8 cellular contexts compared by ENCODE assay signal in the genomic region with DNA sequence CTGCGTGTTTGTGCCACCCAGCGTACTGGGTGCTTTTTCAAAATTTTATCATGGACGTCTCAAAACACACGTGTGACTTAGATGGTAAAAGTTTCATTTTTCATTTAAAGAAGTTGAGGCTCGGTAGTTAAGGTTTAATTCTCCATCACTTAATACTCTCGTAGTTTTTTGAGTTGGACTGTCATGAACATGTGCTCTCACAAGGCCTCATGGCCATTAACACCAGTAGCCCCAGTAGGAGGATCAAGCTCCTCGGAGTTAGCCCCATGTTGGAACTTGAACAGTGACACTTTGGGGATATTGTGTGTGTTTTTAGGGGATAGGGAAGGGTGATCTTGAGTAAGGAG.
A peak's percentile ranks its signal among the peaks of the same experiment; 100 is the strongest.
DNase-seq lines count a peak whose midpoint lies in the region; TF ChIP-seq lines count a peak whose summit lies in the region.

No MANE protein-coding gene starts in this region.

- H3K9ac ChIP-seq in HUES48 (ENCODE audit: low read depth, low read length) (peak overlapping the region; percentile 80), muscle layer of colon (ENCODE audit: low read length) (peak overlapping the region; percentile 96)

- DNase-seq in AG09309 (ENCODE audit: low read depth), result no peak
- no peak for DNase-seq in cardiac fibroblast (ENCODE audit: low read depth in 2 of 2)
- DNase-seq in anterior cingulate cortex (lab: John Stamatoyannopoulos, UW), result no peak
- no peak for DNase-seq in effector CD8-positive, alpha-beta T cell (lab: John Stamatoyannopoulos, UW)
- no peak for DNase-seq in UCSD-AML1 (lab: John Stamatoyannopoulos, UW; ENCODE audit: unreplicated experiment)
- no peak for DNase-seq in SKM-1 (lab: John Stamatoyannopoulos, UW; ENCODE audit: unreplicated experiment)

- peak overlapping the region; percentile 72 for H3K27ac ChIP-seq in HUES48 (ENCODE audit: low read depth, low read length)
- peak overlapping the region; percentile 85 for H3K27ac ChIP-seq in muscle layer of colon (ENCODE audit: low read depth, low read length)

- peaks cover 9% of the 10 kb centered on the region; the same call in 1 of the 2 replicates for H3K27me3 ChIP-seq in HUES48 (ENCODE audit: control insufficient read depth, insufficient read depth, low read length)
- no peaks in the 10 kb centered on the region for H3K27me3 ChIP-seq in muscle layer of colon (ENCODE audit: control insufficient read depth in 1 of 2, insufficient read depth in 2 of 2, low read length in 2 of 2)

- peaks cover 4% of the 10 kb centered on the region for H3K4me1 ChIP-seq in HUES48 (ENCODE audit: control insufficient read depth, insufficient read depth, low read length)
- peaks cover 13% of the 10 kb centered on the region for H3K4me1 ChIP-seq in muscle layer of colon (ENCODE audit: insufficient read depth, low read length)

- H3K4me3 ChIP-seq in AG09309 (ENCODE audit: control insufficient read depth, low read depth, low read length) (peak overlapping the region; percentile 82), HUES48 (ENCODE audit: low read depth, low read length) (peak overlapping the region; percentile 68), cardiac fibroblast (replicated peaks in 1 of 2; ENCODE audit: low read depth in 2 of 2, low read length in 2 of 2) (peak overlapping the region; percentile 69 to 82), muscle layer of colon (ENCODE audit: low read depth in 1 of 2, low read length in 2 of 2) (peak overlapping the region; percentile 92 to 96)

- TF ChIP-seq CTCF in AG09309 (IDR thresholded peaks at IDR 0.05; ENCODE audit: control insufficient read depth, insufficient read depth, low read depth, low read length, missing control alignments), result no peak
- no peak for TF ChIP-seq CTCF in cardiac fibroblast (IDR thresholded peaks at IDR 0.05; ENCODE audit: low read depth, low read length)

- H3K9me3 ChIP-seq in HUES48 (ENCODE audit: control insufficient read depth, insufficient read depth, low read length), result no peaks in the 10 kb centered on the region
- no peaks in the 10 kb centered on the region for H3K9me3 ChIP-seq in muscle layer of colon (ENCODE audit: low read length)

- H3K36me3 ChIP-seq in HUES48 (ENCODE audit: control insufficient read depth, insufficient read depth, low read length), result no peaks in the 10 kb centered on the region
- no peaks in the 10 kb centered on the region for H3K36me3 ChIP-seq in muscle layer of colon (ENCODE audit: insufficient read depth, low read length)
